In genomic region chr17:59856859-59857794, GRCh38 we compare ENCODE assay signal across 1 cellular context.
A peak's percentile ranks its signal among the peaks of the same experiment; 100 is the strongest.
TF ChIP-seq lines count a peak whose summit lies in the region.

No MANE protein-coding gene starts in this region.

TF ChIP-seq in H1, 55 proteins besides CTCF, POLR2A, EP300 and RAD21:
- TF ChIP-seq SP1 (IDR thresholded peaks at IDR 0.05; ENCODE audit: low read depth, low read length) (0 out of 2 replicates have a peak, but pooled peaks have one; percentile 36), JUN (IDR thresholded peaks at IDR 0.05; ENCODE audit: low read depth, low read length) (no peak)
